In the genomic region with DNA sequence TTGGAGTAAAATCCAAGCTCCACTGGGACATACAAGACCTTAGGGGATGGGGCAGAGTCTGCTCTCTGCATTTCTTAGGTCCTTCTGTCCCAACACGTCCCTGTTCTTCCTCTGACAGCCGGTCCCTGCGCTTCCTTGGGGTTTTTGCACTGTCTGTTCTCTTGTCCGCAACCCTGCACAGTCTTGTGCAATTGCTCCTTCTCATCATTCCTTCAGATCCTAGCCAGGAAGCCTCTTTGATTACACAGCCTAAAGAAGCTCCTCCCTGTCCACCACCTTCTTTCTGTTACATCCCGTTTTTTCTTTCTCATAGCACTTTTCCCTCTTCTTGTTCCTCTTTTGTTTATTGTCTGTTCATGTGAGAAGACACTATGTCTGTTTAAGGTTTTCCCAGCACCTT, we compare ENCODE assay signal across 18 cellular contexts. TPM values are rescaled to one million over a fixed set of nuclear protein-coding genes. Genes with fewer than 3 reads are reported as not detected.
A peak's percentile ranks its signal among the peaks of the same experiment; 100 is the strongest.
DNase-seq lines count a peak whose midpoint lies in the region; ATAC-seq and TF ChIP-seq lines count a peak whose summit lies in the region.
"Had no signal": no experiment of that assay in that cellular context is flagged by ENCODE, and none has a peak within 500 bp of the region (broad histone marks: within the 10 kb centered on the region; RNA-seq: fewer than 3 reads in every experiment).

No MANE protein-coding gene starts in this region.

- H3K9me3 Mint-ChIP-seq in naive thymus-derived CD4-positive, alpha-beta T cell: no peaks in the 10 kb centered on the region
- no peaks in the 10 kb centered on the region for H3K9me3 Mint-ChIP-seq in activated CD4-positive, alpha-beta T cell treated with anti-CD3 and anti-CD28 coated beads for 36 hours (ENCODE audit: low read depth)
- H3K9me3 Mint-ChIP-seq: activated naive CD4-positive, alpha-beta T cell treated with anti-CD3 and anti-CD28 coated beads, Interleukin-2, amount 10 ng/mL, durations not matched to agents 7 days and 5 days; HFFc6 had no signal

- H3K9me3 ChIP-seq in esophagus muscularis mucosa (no peaks in the 10 kb centered on the region), SK-N-SH (no peaks in the 10 kb centered on the region)
- no peaks in the 10 kb centered on the region for H3K9me3 ChIP-seq in naive thymus-derived CD4-positive, alpha-beta T cell (ENCODE audit: control insufficient read depth in 2 of 3, low read length in 3 of 3)
- H3K9me3 ChIP-seq: mucosa of descending colon, tibial artery had no signal

- intact Hi-C loops in esophagus muscularis mucosa (cut with DNase I): no loop called here
- intact Hi-C loops in naive thymus-derived CD4-positive, alpha-beta T cell (cut with micrococcal nuclease): no loop called here
- intact Hi-C loops in activated CD4-positive, alpha-beta T cell treated with anti-CD3 and anti-CD28 coated beads for 36 hours (cut with DNase I, micrococcal nuclease): no loop called here

- POLR2A ChIA-PET in naive thymus-derived CD4-positive, alpha-beta T cell (lab: Charles Lee): no interaction called here
- POLR2A ChIA-PET in activated CD4-positive, alpha-beta T cell treated with anti-CD3 and anti-CD28 coated beads for 36 hours (lab: Charles Lee): no interaction called here
- POLR2A ChIA-PET in SK-N-SH (lab: Yijun Ruan, JAX): no interaction called here

- H3K79me2 ChIP-seq in SK-N-SH (ENCODE audit: insufficient read depth): no peaks in the 10 kb centered on the region

- peaks cover 0 to 12% (median 4%) of the 10 kb centered on the region in 7 donors for H3K4me1 Mint-ChIP-seq in naive thymus-derived CD4-positive, alpha-beta T cell
- H3K4me1 Mint-ChIP-seq in activated CD4-positive, alpha-beta T cell treated with anti-CD3 and anti-CD28 coated beads for 36 hours: peaks cover 6% of the 10 kb centered on the region

- TF ChIP-seq CTCF in esophagus muscularis mucosa (IDR thresholded peaks at IDR 0.05) (no peak), SK-N-SH (IDR thresholded peaks at IDR 0.05) (no peak)

- no peak for TF ChIP-seq RAD21 in SK-N-SH (IDR thresholded peaks at IDR 0.05; ENCODE audit: low read length)

- H3K27me3 ChIP-seq in esophagus muscularis mucosa (no peaks in the 10 kb centered on the region), SK-N-SH (ENCODE audit: insufficient read depth) (no peaks in the 10 kb centered on the region)
- H3K27me3 ChIP-seq in naive thymus-derived CD4-positive, alpha-beta T cell (ENCODE audit: control insufficient read depth in 2 of 2, insufficient read depth in 2 of 2, low read length in 2 of 2): no peaks in the 10 kb centered on the region
- H3K27me3 ChIP-seq: tibial artery had no signal

- ATAC-seq in naive thymus-derived CD4-positive, alpha-beta T cell: peak; percentile 22
- no peak for ATAC-seq in activated CD4-positive, alpha-beta T cell treated with anti-CD3 and anti-CD28 coated beads for 36 hours
- ATAC-seq: activated CD8-positive, alpha-beta memory T cell treated with anti-CD3 and anti-CD28 coated beads, Interleukin-2, amount 10 ng/mL, durations not matched to agents 7 days and 5 days; mucosa of descending colon had no signal

- H3K4me2 ChIP-seq in SK-N-SH: no peak overlapping the region

- no peaks in the 10 kb centered on the region for H3K36me3 Mint-ChIP-seq in naive thymus-derived CD4-positive, alpha-beta T cell
- H3K36me3 Mint-ChIP-seq in activated CD4-positive, alpha-beta T cell treated with anti-CD3 and anti-CD28 coated beads for 36 hours (ENCODE audit: low read depth): no peaks in the 10 kb centered on the region
- H3K36me3 Mint-ChIP-seq: activated CD8-positive, alpha-beta memory T cell treated with anti-CD3 and anti-CD28 coated beads, Interleukin-2, amount 10 ng/mL, durations not matched to agents 7 days and 5 days; activated naive CD4-positive, alpha-beta T cell treated with anti-CD3 and anti-CD28 coated beads, Interleukin-2, amount 10 ng/mL, durations not matched to agents 7 days and 5 days had no signal

- H3K36me3 ChIP-seq in esophagus muscularis mucosa (no peaks in the 10 kb centered on the region), SK-N-SH (replicated peaks in 1 of 2; ENCODE audit: control insufficient read depth in 1 of 2, insufficient read depth in 2 of 2, low read length in 1 of 2) (no peaks in the 10 kb centered on the region)
- H3K36me3 ChIP-seq in naive thymus-derived CD4-positive, alpha-beta T cell (ENCODE audit: control insufficient read depth in 2 of 3, insufficient read depth in 3 of 3, low read length in 3 of 3): no peaks in the 10 kb centered on the region
- H3K36me3 ChIP-seq: tibial artery had no signal

- H3F3A ChIP-seq in SK-N-SH (replicated peaks; ENCODE audit: insufficient read depth): no peaks in the 10 kb centered on the region

- H3K27me3 Mint-ChIP-seq in naive thymus-derived CD4-positive, alpha-beta T cell: peaks cover 0 to 4% (median 0%) of the 10 kb centered on the region in 5 donors
- no peaks in the 10 kb centered on the region for H3K27me3 Mint-ChIP-seq in activated CD4-positive, alpha-beta T cell treated with anti-CD3 and anti-CD28 coated beads for 36 hours
- H3K27me3 Mint-ChIP-seq: activated CD8-positive, alpha-beta memory T cell treated with anti-CD3 and anti-CD28 coated beads, Interleukin-2, amount 10 ng/mL, durations not matched to agents 7 days and 5 days had no signal

- no peaks in the 10 kb centered on the region for H4K20me1 ChIP-seq in SK-N-SH (ENCODE audit: insufficient read depth)

- H3K9ac ChIP-seq in SK-N-SH: no peak overlapping the region

- TF ChIP-seq EP300 in esophagus muscularis mucosa (IDR thresholded peaks at IDR 0.05) (peak; percentile 32), SK-N-SH (IDR thresholded peaks at IDR 0.05; ENCODE audit: borderline replicate concordance in 1 of 2, low read depth in 1 of 2, low read length in 1 of 2) (no peak)

- H3K4me3 ChIP-seq in esophagus muscularis mucosa (no peak overlapping the region), SK-N-SH (ENCODE audit: low read depth in 2 of 2, low read length in 1 of 2) (no peak overlapping the region)
- H3K4me3 ChIP-seq in naive thymus-derived CD4-positive, alpha-beta T cell (ENCODE audit: low read length): no peak overlapping the region
- H3K4me3 ChIP-seq: mucosa of descending colon, tibial artery had no signal

- no peaks in the 10 kb centered on the region for H3K9me2 ChIP-seq in SK-N-SH

- H3K27ac Mint-ChIP-seq in naive thymus-derived CD4-positive, alpha-beta T cell: peak overlapping the region in 1 of 9 donors; percentile 72
- no peak overlapping the region for H3K27ac Mint-ChIP-seq in activated CD4-positive, alpha-beta T cell treated with anti-CD3 and anti-CD28 coated beads for 36 hours
- H3K27ac Mint-ChIP-seq: activated CD8-positive, alpha-beta memory T cell treated with anti-CD3 and anti-CD28 coated beads, Interleukin-2, amount 10 ng/mL, durations not matched to agents 7 days and 5 days; activated naive CD4-positive, alpha-beta T cell treated with anti-CD3 and anti-CD28 coated beads, Interleukin-2, amount 10 ng/mL, durations not matched to agents 7 days and 5 days; HFFc6 had no signal

- DNase-seq in AML-193 (lab: John Stamatoyannopoulos, UW) (peak; percentile 52 to 58), NOMO-1 treated with DMSO at 0.1 percent for 48 hours (lab: John Stamatoyannopoulos, UW; ENCODE audit: unreplicated experiment) (peak; percentile 40), esophagus muscularis mucosa (ENCODE audit: extremely low spot score) (no peak), caudate nucleus (lab: John Stamatoyannopoulos, UW) (no peak), SK-N-SH (no peak)
- no peak for DNase-seq in naive thymus-derived CD4-positive, alpha-beta T cell
- no peak for DNase-seq in activated CD4-positive, alpha-beta T cell treated with anti-CD3 and anti-CD28 coated beads for 36 hours
- no peak for DNase-seq in NK-92 treated with Interleukin-12 subunit alpha and Interleukin-12 subunit beta, amount 100 ng/mL, for 24 hours (lab: John Stamatoyannopoulos, UW)
- DNase-seq: activated CD8-positive, alpha-beta memory T cell treated with anti-CD3 and anti-CD28 coated beads, Interleukin-2, amount 10 ng/mL, durations not matched to agents 7 days and 5 days; activated naive CD4-positive, alpha-beta T cell treated with anti-CD3 and anti-CD28 coated beads, Interleukin-2, amount 10 ng/mL, durations not matched to agents 7 days and 5 days; HFFc6; NCI-H226; stimulated activated CD4-positive, alpha-beta T cell treated with anti-CD3 and anti-CD28 coated beads, Interleukin-1b, Interleukin-23, amount 100 ng/mL, for 48 hours; stimulated activated CD8-positive, alpha-beta memory T cell treated with anti-CD3 and anti-CD28 coated beads, Interleukin-4, amount 100 ng/mL, for 48 hours; tibial artery had no signal

- no peak overlapping the region for H2AFZ ChIP-seq in SK-N-SH (ENCODE audit: low read depth)

- 50% methylated on average over 5 of the region's 5 CpGs for WGBS in esophagus muscularis mucosa
- WGBS in SK-N-SH (ENCODE audit: low lambda C conversion rate): 79% methylated on average over 5 of the region's 5 CpGs

- CTCF ChIA-PET in naive thymus-derived CD4-positive, alpha-beta T cell (lab: Charles Lee): no interaction called here
- CTCF ChIA-PET in activated CD4-positive, alpha-beta T cell treated with anti-CD3 and anti-CD28 coated beads for 36 hours (lab: Charles Lee): no interaction called here
- CTCF ChIA-PET in SK-N-SH (lab: Yijun Ruan, JAX): interaction anchor here (1.5 kb wide), 1 partner anchor 66 kb away, joined by 3 read pairs; no protein-coding TSS in a partner anchor

- no peak overlapping the region for H3K4me3 Mint-ChIP-seq in naive thymus-derived CD4-positive, alpha-beta T cell
- no peak overlapping the region for H3K4me3 Mint-ChIP-seq in activated CD4-positive, alpha-beta T cell treated with anti-CD3 and anti-CD28 coated beads for 36 hours
- H3K4me3 Mint-ChIP-seq: activated CD8-positive, alpha-beta memory T cell treated with anti-CD3 and anti-CD28 coated beads, Interleukin-2, amount 10 ng/mL, durations not matched to agents 7 days and 5 days; activated naive CD4-positive, alpha-beta T cell treated with anti-CD3 and anti-CD28 coated beads, Interleukin-2, amount 10 ng/mL, durations not matched to agents 7 days and 5 days; HFFc6 had no signal

- H3K4me1 ChIP-seq in esophagus muscularis mucosa: peaks cover 50 to 58% (median 54%) of the 10 kb centered on the region in 4 donors
- no peaks in the 10 kb centered on the region for H3K4me1 ChIP-seq in naive thymus-derived CD4-positive, alpha-beta T cell (ENCODE audit: control insufficient read depth in 2 of 2, insufficient read depth in 2 of 2, low read length in 2 of 2)
- H3K4me1 ChIP-seq in SK-N-SH (ENCODE audit: control insufficient read depth in 1 of 2, insufficient read depth in 2 of 2, low read depth in 1 of 2, low read length in 1 of 2): peaks cover 14 to 27% of the 10 kb centered on the region in 2 experiments; a peak in 2 of 4 replicates

- peak overlapping the region; percentile 75 to 83 (median 76) for H3K27ac ChIP-seq in esophagus muscularis mucosa (replicated peaks in 1 of 4)
- no peak overlapping the region for H3K27ac ChIP-seq in naive thymus-derived CD4-positive, alpha-beta T cell (ENCODE audit: low read depth, low read length)
- no peak overlapping the region for H3K27ac ChIP-seq in caudate nucleus (ENCODE audit: low read depth, low read length)
- no peak overlapping the region for H3K27ac ChIP-seq in SK-N-SH (ENCODE audit: low read depth in 2 of 2, low read length in 1 of 2)

- TF ChIP-seq POLR2A in esophagus muscularis mucosa (IDR thresholded peaks at IDR 0.05; ENCODE audit: low read depth): no peak

RNA-seq across cellular contexts. Expression of gene ACOT11, which starts 19.9 kb away (rescaled TPM):
- 10 to 100 TPM in 2 of 4 donors, 1 to 10 TPM in 2; 6.9 to 19.1 (median 13.4) TPM for total RNA-seq in esophagus muscularis mucosa
- 1 to 10 TPM in 3 of 5 experiments, under 1 TPM in 2; 0.22 to 2.3 (median 1.2) TPM for total RNA-seq in naive thymus-derived CD4-positive, alpha-beta T cell
- under 1 TPM in 1 of 2 donors, not detected in 1; 0.06 TPM for polyA plus RNA-seq in naive thymus-derived CD4-positive, alpha-beta T cell
- total RNA-seq in activated CD4-positive, alpha-beta T cell treated with anti-CD3 and anti-CD28 coated beads for 36 hours: 1 to 10 TPM; 2.0 TPM
- polyA plus RNA-seq in SK-N-SH (2012; rRNA removed): 6.9 and 7.2 TPM in 2 replicates
- 2.2 and 3.3 TPM in 2 replicates for polyA plus RNA-seq in SK-N-SH (2012; cell fraction: cytosol; rRNA removed)
- 18.0 and 20.4 TPM in 2 replicates for polyA plus RNA-seq in SK-N-SH (2012; cell fraction: nucleus; rRNA removed)

RNA-seq across cellular contexts. Expression of gene FAM151A, which starts 55.4 kb away (rescaled TPM):
- total RNA-seq in esophagus muscularis mucosa: not detected
- not detected for total RNA-seq in naive thymus-derived CD4-positive, alpha-beta T cell
- not detected for polyA plus RNA-seq in naive thymus-derived CD4-positive, alpha-beta T cell
- not detected for total RNA-seq in activated CD4-positive, alpha-beta T cell treated with anti-CD3 and anti-CD28 coated beads for 36 hours
- polyA plus RNA-seq in SK-N-SH (2012; rRNA removed): not detected in 2 replicates
- polyA plus RNA-seq in SK-N-SH (2012; cell fraction: cytosol; rRNA removed): not detected in 2 replicates
- polyA plus RNA-seq in SK-N-SH (2012; cell fraction: nucleus; rRNA removed): not detected in 2 replicates
- total RNA-seq: activated CD8-positive, alpha-beta memory T cell treated with anti-CD3 and anti-CD28 coated beads, Interleukin-2, amount 10 ng/mL, durations not matched to agents 7 days and 5 days; HFFc6; pulmonary artery endothelial cell; T-helper 2 cell treated with Interferon-gamma antibody and Interleukin-4, amounts not matched to agents 100 ng/mL and 5 ng/mL, for 36 hours had no signal

Comparison
In these comparisons a context has a peak if more than half of its experiments do, and no peak if none do; other contexts are left out.
1. DNase-seq: peak in AML-193 (2 of 2) and NOMO-1 treated with DMSO at 0.1 percent for 48 hours (single experiment); none in esophagus muscularis mucosa (single experiment), naive thymus-derived CD4-positive, alpha-beta T cell (0 of 9), activated CD4-positive, alpha-beta T cell treated with anti-CD3 and anti-CD28 coated beads for 36 hours (single experiment), caudate nucleus (0 of 61), SK-N-SH (single experiment) and NK-92 treated with Interleukin-12 subunit alpha and Interleukin-12 subunit beta, amount 100 ng/mL, for 24 hours (single experiment).
2. H3K27ac ChIP-seq: peak in esophagus muscularis mucosa (4 of 4); none in naive thymus-derived CD4-positive, alpha-beta T cell (single experiment), caudate nucleus (single experiment) and SK-N-SH (0 of 2).